ENCODE assay signal across 8 cellular contexts in the genomic region with DNA sequence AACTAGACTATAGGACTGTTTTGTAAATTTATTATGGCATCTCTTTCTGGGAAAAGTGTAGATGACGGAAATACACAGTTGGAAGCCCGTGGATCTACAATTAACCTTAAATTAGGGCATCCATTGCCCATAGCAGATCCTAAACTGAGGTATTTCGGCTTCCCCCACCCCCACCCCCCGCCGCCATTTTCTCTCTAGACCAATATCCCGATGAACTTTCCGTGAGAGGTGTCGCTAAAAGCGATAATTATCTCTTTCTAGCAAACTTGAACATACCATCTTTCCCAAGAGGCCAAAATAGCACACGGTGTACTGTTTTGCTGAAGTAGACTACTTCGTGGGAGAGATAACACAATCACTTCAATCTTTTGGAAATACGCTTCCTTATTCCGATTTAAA. TPM values are rescaled to one million over a fixed set of nuclear protein-coding genes. Genes with fewer than 3 reads are reported as not detected.
DNase-seq lines count a peak whose midpoint lies in the region; ATAC-seq and TF ChIP-seq lines count a peak whose summit lies in the region.

No MANE protein-coding gene starts in this region.

- 20 to 47% (median 35%) methylated on average over 13 of the region's 13 CpGs for WGBS in adrenal gland, 4 donors

- H3K27ac ChIP-seq in coronary artery, result peak overlapping the region; percentile 87 to 97
- H3K27ac ChIP-seq in adrenal gland, result peak overlapping the region in 2 of 5 donors; percentile 93 to 99

- no peak for ATAC-seq in naive thymus-derived CD8-positive, alpha-beta T cell
- ATAC-seq in HG02884 (IDR thresholded peaks at IDR 0.05; ENCODE audit: unreplicated experiment) (no peak), GM21786 (IDR thresholded peaks at IDR 0.05; ENCODE audit: unreplicated experiment) (no peak), GM19397 (IDR thresholded peaks at IDR 0.05; ENCODE audit: unreplicated experiment) (no peak)

- H3K4me3 ChIP-seq in NB4 (ENCODE audit: low read depth, low read length) (peak overlapping the region; percentile 66), coronary artery (peak overlapping the region; percentile 78), adrenal gland (peak overlapping the region in 2 of 4 donors; percentile 16 to 72)

- H3K27ac Mint-ChIP-seq in naive thymus-derived CD8-positive, alpha-beta T cell, result peak overlapping the region in 9 of 10 donors; percentile 88 to 96 (median 94)

- peaks cover 9% of the 10 kb centered on the region for H3K27me3 ChIP-seq in adrenal gland

- no peaks in the 10 kb centered on the region for H3K36me3 ChIP-seq in adrenal gland (replicated peaks in 1 of 2)

- peak overlapping the region; percentile 76 to 92 (median 86) for H3K4me3 Mint-ChIP-seq in naive thymus-derived CD8-positive, alpha-beta T cell

- peak; percentile 55 for DNase-seq in DMS114 treated with DMSO at 0.1 percent for 48 hours (lab: John Stamatoyannopoulos, UW; ENCODE audit: unreplicated experiment)
- DNase-seq in NB4 (ENCODE audit: low read depth), result peak; percentile 25
- DNase-seq in coronary artery (ENCODE audit: low spot score), result no peak
- DNase-seq in naive thymus-derived CD8-positive, alpha-beta T cell, result no peak
- DNase-seq in adrenal gland, result no peak

- H3K9me3 ChIP-seq in adrenal gland (replicated peaks in 1 of 3), result no peaks in the 10 kb centered on the region

- POLR2A ChIA-PET in naive thymus-derived CD8-positive, alpha-beta T cell (lab: Charles Lee), result interaction anchor here (0.7 to 4.5 kb wide), 7 partner anchors 26 to 245 kb away, joined by 3 to 65 read pairs (median 6); a partner anchor contains a TSS

- intact Hi-C loops in adrenal gland (cut with DNase I), result no loop called here

- H3K4me1 Mint-ChIP-seq in naive thymus-derived CD8-positive, alpha-beta T cell, result peaks cover 4 to 20% (median 12%) of the 10 kb centered on the region in 4 donors

- no peaks in the 10 kb centered on the region for H3K4me1 ChIP-seq in adrenal gland (replicated peaks in 1 of 2)

- TF ChIP-seq CTCF in NB4 (IDR thresholded peaks at IDR 0.05; ENCODE audit: low read depth, low read length) (no peak), coronary artery (IDR thresholded peaks at IDR 0.05) (no peak), adrenal gland (IDR thresholded peaks at IDR 0.05) (no peak)

- H3K9me3 Mint-ChIP-seq in naive thymus-derived CD8-positive, alpha-beta T cell, result peaks cover 0 to 2% (median 0%) of the 10 kb centered on the region in 9 donors

- no peak for TF ChIP-seq POLR2A in NB4 (IDR thresholded peaks at IDR 0.05; ENCODE audit: extremely low read depth, insufficient read length)
- TF ChIP-seq POLR2A in adrenal gland (IDR thresholded peaks at IDR 0.05), result no peak

- H3K36me3 Mint-ChIP-seq in naive thymus-derived CD8-positive, alpha-beta T cell, result peaks cover 0 to 3% (median 2%) of the 10 kb centered on the region in 3 donors

- H3K27me3 Mint-ChIP-seq in naive thymus-derived CD8-positive, alpha-beta T cell, result no peaks in the 10 kb centered on the region

RNA-seq across cellular contexts. Expression of a gene that starts 0.6 kb away (rescaled TPM):
- 1 to 10 TPM; 8.8 to 8.9 TPM for total RNA-seq in naive thymus-derived CD8-positive, alpha-beta T cell
- polyA plus RNA-seq in naive thymus-derived CD8-positive, alpha-beta T cell, result 1 to 10 TPM; 1.8 to 2.7 (median 2.5) TPM
- total RNA-seq in adrenal gland, result 10 to 100 TPM in 7 of 8 donors, 1 to 10 TPM in 1; 9.5 to 75.3 (median 17.8) TPM
- 10 to 100 TPM in 1 of 3 donors, 1 to 10 TPM in 2; 1.5 to 16.7 (median 3.1) TPM for polyA plus RNA-seq in adrenal gland

RNA-seq across cellular contexts. Expression of a gene that starts 28.4 kb away (rescaled TPM):
- total RNA-seq in naive thymus-derived CD8-positive, alpha-beta T cell, result 100 to 1,000 TPM; 267 to 283 TPM
- 100 to 1,000 TPM; 123 to 148 (median 141) TPM for polyA plus RNA-seq in naive thymus-derived CD8-positive, alpha-beta T cell
- total RNA-seq in adrenal gland, result 100 to 1,000 TPM in 6 of 8 donors, 10 to 100 TPM in 2; 73.4 to 185 (median 127) TPM
- 10 to 100 TPM; 49.1 to 95.9 (median 50.3) TPM for polyA plus RNA-seq in adrenal gland

Comparison
In these comparisons a context has a peak if more than half of its experiments do, and no peak if none do; other contexts are left out.
1. DNase-seq: peak in DMS114 treated with DMSO at 0.1 percent for 48 hours (single experiment) and NB4 (single experiment); none in coronary artery (single experiment), naive thymus-derived CD8-positive, alpha-beta T cell (0 of 10) and adrenal gland (0 of 7).